ENCODE assay signal across 10 cellular contexts in genomic region chr10:70832852-70833542, GRCh38. TPM values are rescaled to one million over a fixed set of nuclear protein-coding genes. Genes with fewer than 3 reads are reported as not detected.
DNase-seq lines count a peak whose midpoint lies in the region; ATAC-seq and TF ChIP-seq lines count a peak whose summit lies in the region.
"Had no signal": no experiment of that assay in that cellular context is flagged by ENCODE, and none has a peak within 500 bp of the region (broad histone marks: within the 10 kb centered on the region; RNA-seq: fewer than 3 reads in every experiment).

No MANE protein-coding gene starts in this region.

- 80 to 97% methylated on average over 1 to 3 of the region's 3 CpGs for WGBS in endodermal cell (ENCODE audit: insufficient coverage in 1 of 2, insufficient read length in 1 of 2), 2 experiments

- H3K9ac ChIP-seq in adipocyte (ENCODE audit: low read length) (peak overlapping the region; percentile 15), endodermal cell (ENCODE audit: extremely low read depth, low read length, poor library complexity, severe bottlenecking) (no peak overlapping the region)

- H3K36me3 Mint-ChIP-seq in endodermal cell (ENCODE audit: low read depth) (peaks cover 56% of the 10 kb centered on the region), GM23338 (ENCODE audit: low read depth) (peaks cover 22% of the 10 kb centered on the region)

- H3K4me2 ChIP-seq in GM23338, result no peak overlapping the region

- H3K79me2 ChIP-seq in GM23338 (replicated peaks; ENCODE audit: insufficient read depth), result peaks cover 89% of the 10 kb centered on the region

- H3K27me3 ChIP-seq in adipocyte (replicated peaks; ENCODE audit: control insufficient read depth, insufficient read depth, low read length) (no peaks in the 10 kb centered on the region), endodermal cell (ENCODE audit: control insufficient read depth, insufficient read depth, low read length, poor library complexity, severe bottlenecking) (no peaks in the 10 kb centered on the region), GM23338 (ENCODE audit: insufficient read depth) (no peaks in the 10 kb centered on the region)

- H3K4me1 ChIP-seq in adipocyte (ENCODE audit: control insufficient read depth, insufficient read depth, low read length), result peaks cover 39% of the 10 kb centered on the region
- H3K4me1 ChIP-seq in endodermal cell (ENCODE audit: control insufficient read depth, insufficient read depth, low read length), result peaks cover 11% of the 10 kb centered on the region
- H3K4me1 ChIP-seq in GM23338 (ENCODE audit: insufficient read depth), result no peaks in the 10 kb centered on the region

- H4K20me1 ChIP-seq in GM23338 (replicated peaks; ENCODE audit: insufficient read depth), result peaks cover 23% of the 10 kb centered on the region

- H3K27ac Mint-ChIP-seq in endodermal cell (no peak overlapping the region), GM23338 (no peak overlapping the region)

- H3K4me3 Mint-ChIP-seq in endodermal cell (no peak overlapping the region), GM23338 (no peak overlapping the region)

- H3K36me3 ChIP-seq in adipocyte (ENCODE audit: control insufficient read depth, insufficient read depth, low read length, severe bottlenecking) (peaks cover 18% of the 10 kb centered on the region), endodermal cell (ENCODE audit: control insufficient read depth, insufficient read depth, low read length) (peaks cover 77% of the 10 kb centered on the region), GM23338 (ENCODE audit: insufficient read depth) (peaks cover 6% of the 10 kb centered on the region; the same call in 1 of the 2 replicates)

- H3K4me1 Mint-ChIP-seq in endodermal cell (peaks cover 20% of the 10 kb centered on the region), GM23338 (no peaks in the 10 kb centered on the region; the same call in 2 of the 3 replicates)

- H3F3A ChIP-seq in GM23338 (replicated peaks; ENCODE audit: low read depth), result no peaks in the 10 kb centered on the region

- H3K4me3 ChIP-seq in AG09309 (ENCODE audit: control insufficient read depth, low read depth, low read length) (no peak overlapping the region), adipocyte (ENCODE audit: low read length) (peak overlapping the region; percentile 5), endodermal cell (ENCODE audit: low read length) (no peak overlapping the region), GM23338 (no peak overlapping the region)

- H3K27me3 Mint-ChIP-seq in endodermal cell (ENCODE audit: insufficient read depth) (no peaks in the 10 kb centered on the region), GM23338 (ENCODE audit: insufficient read depth, low read depth, poor library complexity) (no peaks in the 10 kb centered on the region)

- H3K9me2 ChIP-seq in GM23338 (ENCODE audit: insufficient read depth), result no peaks in the 10 kb centered on the region

- DNase-seq in AG09309 (ENCODE audit: low read depth) (peak; percentile 79), HK-2 (ENCODE audit: unreplicated experiment) (peak; percentile 17), adipocyte (ENCODE audit: low read depth) (peak; percentile 80), kidney tubule cell (ENCODE audit: low spot score) (peak; percentile 86), endodermal cell (no peak), GM23338 (ENCODE audit: low spot score) (no peak), DMS 273 (lab: John Stamatoyannopoulos, UW; ENCODE audit: unreplicated experiment) (no peak)
- DNase-seq: cerebellar nuclear complex, midbrain had no signal

- no peaks in the 10 kb centered on the region for H3K9me3 ChIP-seq in adipocyte (ENCODE audit: control insufficient read depth, low read length)
- peaks cover 16% of the 10 kb centered on the region for H3K9me3 ChIP-seq in endodermal cell (ENCODE audit: control insufficient read depth, low read length)

- TF ChIP-seq CTCF in AG09309 (IDR thresholded peaks at IDR 0.05; ENCODE audit: control insufficient read depth, insufficient read depth, low read depth, low read length, missing control alignments) (no peak), endodermal cell (conservative IDR thresholded peaks at IDR 0.05) (no peak), GM23338 (conservative IDR thresholded peaks at IDR 0.05; ENCODE audit: low read depth in 2 of 2) (no peak)

- H2AFZ ChIP-seq in GM23338, result no peak overlapping the region

- H3K27ac ChIP-seq in endodermal cell (ENCODE audit: low read depth, low read length) (no peak overlapping the region), GM23338 (ENCODE audit: low read depth) (no peak overlapping the region)

- H3K9me3 Mint-ChIP-seq in endodermal cell (peaks cover 5% of the 10 kb centered on the region), GM23338 (no peaks in the 10 kb centered on the region; the same call in 2 of the 3 replicates)

- ATAC-seq in GM19395 (IDR thresholded peaks at IDR 0.05; ENCODE audit: unreplicated experiment) (no peak), GM23338 (no peak)

TF ChIP-seq in GM23338, 12 proteins besides CTCF, POLR2A, EP300 and RAD21 (continues in another document):
- TF ChIP-seq, protein P1, sequence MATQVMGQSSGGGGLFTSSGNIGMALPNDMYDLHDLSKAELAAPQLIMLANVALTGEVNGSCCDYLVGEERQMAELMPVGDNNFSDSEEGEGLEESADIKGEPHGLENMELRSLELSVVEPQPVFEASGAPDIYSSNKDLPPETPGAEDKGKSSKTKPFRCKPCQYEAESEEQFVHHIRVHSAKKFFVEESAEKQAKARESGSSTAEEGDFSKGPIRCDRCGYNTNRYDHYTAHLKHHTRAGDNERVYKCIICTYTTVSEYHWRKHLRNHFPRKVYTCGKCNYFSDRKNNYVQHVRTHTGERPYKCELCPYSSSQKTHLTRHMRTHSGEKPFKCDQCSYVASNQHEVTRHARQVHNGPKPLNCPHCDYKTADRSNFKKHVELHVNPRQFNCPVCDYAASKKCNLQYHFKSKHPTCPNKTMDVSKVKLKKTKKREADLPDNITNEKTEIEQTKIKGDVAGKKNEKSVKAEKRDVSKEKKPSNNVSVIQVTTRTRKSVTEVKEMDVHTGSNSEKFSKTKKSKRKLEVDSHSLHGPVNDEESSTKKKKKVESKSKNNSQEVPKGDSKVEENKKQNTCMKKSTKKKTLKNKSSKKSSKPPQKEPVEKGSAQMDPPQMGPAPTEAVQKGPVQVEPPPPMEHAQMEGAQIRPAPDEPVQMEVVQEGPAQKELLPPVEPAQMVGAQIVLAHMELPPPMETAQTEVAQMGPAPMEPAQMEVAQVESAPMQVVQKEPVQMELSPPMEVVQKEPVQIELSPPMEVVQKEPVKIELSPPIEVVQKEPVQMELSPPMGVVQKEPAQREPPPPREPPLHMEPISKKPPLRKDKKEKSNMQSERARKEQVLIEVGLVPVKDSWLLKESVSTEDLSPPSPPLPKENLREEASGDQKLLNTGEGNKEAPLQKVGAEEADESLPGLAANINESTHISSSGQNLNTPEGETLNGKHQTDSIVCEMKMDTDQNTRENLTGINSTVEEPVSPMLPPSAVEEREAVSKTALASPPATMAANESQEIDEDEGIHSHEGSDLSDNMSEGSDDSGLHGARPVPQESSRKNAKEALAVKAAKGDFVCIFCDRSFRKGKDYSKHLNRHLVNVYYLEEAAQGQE (IDR thresholded peaks at IDR 0.05; ENCODE audit: unreplicated experiment), result no peak
- no peak for TF ChIP-seq ZNF331 (CRISPR knock-in tag; IDR thresholded peaks at IDR 0.05; ENCODE audit: low read depth)
- no peak for TF ChIP-seq JUNB (IDR thresholded peaks at IDR 0.05; ENCODE audit: unreplicated experiment)
- TF ChIP-seq CREB1 (CRISPR knock-in tag; IDR thresholded peaks at IDR 0.05; ENCODE audit: low read depth), result no peak
- TF ChIP-seq EZH2 (IDR thresholded peaks at IDR 0.05; ENCODE audit: low read depth, unreplicated experiment), result no peak
- no peak for TF ChIP-seq EZH2phosphoT487 (IDR thresholded peaks at IDR 0.05; ENCODE audit: unreplicated experiment)

RNA-seq across cellular contexts. Expression of gene SGPL1, which starts 17.2 kb away (rescaled TPM):
- 100 to 1,000 TPM in 1 of 2 donors, 10 to 100 TPM in 1; 95.4 to 103 TPM for total RNA-seq in endodermal cell
- 47.6 TPM for polyA plus RNA-seq in endodermal cell (2013, experiment 1 of 2)
- polyA plus RNA-seq in endodermal cell (2013, experiment 2 of 2), result 46.7 TPM
- total RNA-seq in GM23338 (2014; rRNA removed; shearing (Covaris generic)), result 42.7 and 43.5 TPM in 2 replicates
- polyA plus RNA-seq in GM23338 (2016; fragmentation: Nextera tagmentation; extraction: Ambion mirVana), result 10.6 and 12.0 TPM in 2 replicates

RNA-seq across cellular contexts. Expression of gene TBATA, which starts 47.8 kb away (rescaled TPM):
- total RNA-seq in endodermal cell, result not detected
- polyA plus RNA-seq in endodermal cell (2013, experiment 1 of 2), result not detected
- not detected for polyA plus RNA-seq in endodermal cell (2013, experiment 2 of 2)
- total RNA-seq in GM23338 (2014; rRNA removed; shearing (Covaris generic)), result not detected in 2 replicates
- not detected in 2 replicates for polyA plus RNA-seq in GM23338 (2016; fragmentation: Nextera tagmentation; extraction: Ambion mirVana)

RNA-seq across cellular contexts. Expression of gene PCBD1, which starts 55.4 kb away (rescaled TPM):
- 100 to 1,000 TPM; 168 to 183 TPM for total RNA-seq in endodermal cell
- 61.9 TPM for polyA plus RNA-seq in endodermal cell (2013, experiment 1 of 2)
- polyA plus RNA-seq in endodermal cell (2013, experiment 2 of 2), result 54.4 TPM
- 33.3 and 46.0 TPM in 2 replicates for total RNA-seq in GM23338 (2014; rRNA removed; shearing (Covaris generic))
- 77.4 and 78.5 TPM in 2 replicates for polyA plus RNA-seq in GM23338 (2016; fragmentation: Nextera tagmentation; extraction: Ambion mirVana)

Comparison
In these comparisons a context has a peak if more than half of its experiments do, and no peak if none do; other contexts are left out.
1. DNase-seq: peak in AG09309 (single experiment), HK-2 (single experiment), adipocyte (single experiment) and kidney tubule cell (single experiment); none in endodermal cell (single experiment), GM23338 (single experiment) and DMS 273 (single experiment).